ENCODE assay signal across 16 cellular contexts in genomic region chr15:63073497-63074172, GRCh38. TPM values are rescaled to one million over a fixed set of nuclear protein-coding genes. Genes with fewer than 3 reads are reported as not detected.
DNase-seq lines count a peak whose midpoint lies in the region; ATAC-seq and TF ChIP-seq lines count a peak whose summit lies in the region.
"Had no signal": no experiment of that assay in that cellular context is flagged by ENCODE, and none has a peak within 500 bp of the region (broad histone marks: within the 10 kb centered on the region; RNA-seq: fewer than 3 reads in every experiment).

No MANE protein-coding gene starts in this region.

- no peaks in the 10 kb centered on the region for H3K27me3 Mint-ChIP-seq in GM23338 (ENCODE audit: insufficient read depth, low read depth, poor library complexity)
- H3K27me3 Mint-ChIP-seq in WTC11 (ENCODE audit: low read depth) = no peaks in the 10 kb centered on the region

- no peaks in the 10 kb centered on the region for H3K79me2 ChIP-seq in GM23338 (replicated peaks; ENCODE audit: insufficient read depth)

- H3K4me3 Mint-ChIP-seq in GM23338 (no peak overlapping the region; the same call in 2 of the 3 replicates), WTC11 (no peak overlapping the region)
- H3K4me3 Mint-ChIP-seq: activated CD4-positive, alpha-beta T cell treated with anti-CD3 and anti-CD28 coated beads, Interleukin-2, amount 10 ng/mL, durations not matched to agents 24 days and 14 days; naive thymus-derived CD8-positive, alpha-beta T cell; T-helper 2 cell treated with Interferon-gamma antibody and Interleukin-4, amounts not matched to agents 5 μg/mL and 100 μg/mL, for 36 hours had no signal

- H3K4me1 Mint-ChIP-seq in GM23338 (peaks cover 62% of the 10 kb centered on the region), WTC11 (peaks cover 63% of the 10 kb centered on the region)

- no peaks in the 10 kb centered on the region for H3K27me3 ChIP-seq in GM23338 (ENCODE audit: insufficient read depth)
- no peaks in the 10 kb centered on the region for H3K27me3 ChIP-seq in rectal smooth muscle tissue (ENCODE audit: control insufficient read depth, insufficient read depth, low read length)
- H3K27me3 ChIP-seq: heart left ventricle, tibial nerve had no signal

- H3F3A ChIP-seq in GM23338 (replicated peaks; ENCODE audit: low read depth) = peaks cover 35% of the 10 kb centered on the region

- H3K36me3 Mint-ChIP-seq in GM23338 (ENCODE audit: low read depth) (peaks cover 29% of the 10 kb centered on the region), WTC11 (peaks cover 24% of the 10 kb centered on the region)

- no peak overlapping the region for H3K4me2 ChIP-seq in GM23338

- no peak for TF ChIP-seq CTCF in GM23338 (conservative IDR thresholded peaks at IDR 0.05; ENCODE audit: low read depth in 2 of 2)
- TF ChIP-seq CTCF in WTC11 (IDR thresholded peaks at IDR 0.05) = no peak

- H3K36me3 ChIP-seq in GM23338 (ENCODE audit: insufficient read depth) (peaks cover 8% of the 10 kb centered on the region; the same call in 1 of the 2 replicates), rectal smooth muscle tissue (ENCODE audit: control insufficient read depth, insufficient read depth, low read length) (peaks cover 20% of the 10 kb centered on the region)

- H3K4me1 ChIP-seq in GM23338 (ENCODE audit: insufficient read depth) = peaks cover 49% of the 10 kb centered on the region
- peaks cover 31% of the 10 kb centered on the region for H3K4me1 ChIP-seq in rectal smooth muscle tissue (ENCODE audit: control insufficient read depth, insufficient read depth, low read length)

- CTCF ChIA-PET in WTC11 (lab: Charles Lee) = interaction anchor here (1.4 to 1.7 kb wide), 3 partner anchors 15 to 26 kb away, joined by 3 to 7 read pairs (median 4); no protein-coding TSS in a partner anchor

- H3K4me3 ChIP-seq in GM23338 (no peak overlapping the region), rectal smooth muscle tissue (ENCODE audit: low read length) (no peak overlapping the region)
- H3K4me3 ChIP-seq: heart left ventricle, tibial nerve had no signal

- DNase-seq in GM23338 (ENCODE audit: low spot score) (no peak), WTC11 (ENCODE audit: low spot score) (no peak), islet precursor cell (peak; percentile 60), H4 (ENCODE audit: low spot score) (no peak), NOMO-1 treated with DMSO at 0.1 percent for 48 hours (lab: John Stamatoyannopoulos, UW; ENCODE audit: unreplicated experiment) (no peak)
- DNase-seq: activated CD4-positive, alpha-beta T cell treated with anti-CD3 and anti-CD28 coated beads, Interleukin-2, amount 10 ng/mL, durations not matched to agents 24 days and 14 days; AML-193; heart left ventricle; naive thymus-derived CD8-positive, alpha-beta T cell; NCI-H2081; stimulated activated CD4-positive, alpha-beta T cell treated with anti-CD3 and anti-CD28 coated beads, Interleukin-2, amount 100 ng/mL, for 24 hours had no signal

- H3K9ac ChIP-seq in rectal smooth muscle tissue (ENCODE audit: low read length) = no peak overlapping the region

- peak overlapping the region; percentile 96 for H3K27ac ChIP-seq in GM23338 (ENCODE audit: low read depth)
- H3K27ac ChIP-seq in rectal smooth muscle tissue (ENCODE audit: low read depth, low read length) = peak overlapping the region; percentile 64
- H3K27ac ChIP-seq: tibial nerve had no signal

- ATAC-seq in GM23338 (no peak), WTC11 (no peak), GM21825 (IDR thresholded peaks at IDR 0.05; ENCODE audit: unreplicated experiment) (no peak), GM21528 (IDR thresholded peaks at IDR 0.05; ENCODE audit: low FRiP score, unreplicated experiment) (no peak)
- ATAC-seq: heart left ventricle; naive thymus-derived CD8-positive, alpha-beta T cell had no signal

- H3K9me2 ChIP-seq in GM23338 (ENCODE audit: insufficient read depth) = no peaks in the 10 kb centered on the region

- POLR2A ChIA-PET in WTC11 (lab: Charles Lee) = no interaction called here

- H4K20me1 ChIP-seq in GM23338 (replicated peaks; ENCODE audit: insufficient read depth) = no peaks in the 10 kb centered on the region

- H3K27ac Mint-ChIP-seq in GM23338 (peak overlapping the region; percentile 53; the same call in 1 of the 2 replicates), WTC11 (peak overlapping the region; percentile 78)
- H3K27ac Mint-ChIP-seq: activated CD4-positive, alpha-beta T cell treated with anti-CD3 and anti-CD28 coated beads, Interleukin-2, amount 10 ng/mL, durations not matched to agents 24 days and 14 days; T-helper 2 cell treated with Interferon-gamma antibody and Interleukin-4, amounts not matched to agents 5 μg/mL and 100 μg/mL, for 36 hours had no signal

- H3K9me3 Mint-ChIP-seq in GM23338 = no peaks in the 10 kb centered on the region
- no peaks in the 10 kb centered on the region for H3K9me3 Mint-ChIP-seq in WTC11
- H3K9me3 Mint-ChIP-seq: activated CD4-positive, alpha-beta T cell treated with anti-CD3 and anti-CD28 coated beads, Interleukin-2, amount 10 ng/mL, durations not matched to agents 24 days and 14 days; naive thymus-derived CD8-positive, alpha-beta T cell; T-helper 2 cell treated with Interferon-gamma antibody and Interleukin-4, amounts not matched to agents 5 μg/mL and 100 μg/mL, for 36 hours had no signal

- H2AFZ ChIP-seq in GM23338 = no peak overlapping the region

TF ChIP-seq in GM23338, 12 proteins besides CTCF, POLR2A, EP300 and RAD21:
- TF ChIP-seq CREB1 (CRISPR knock-in tag; IDR thresholded peaks at IDR 0.05; ENCODE audit: low read depth) = no peak
- no peak for TF ChIP-seq ZNF331 (CRISPR knock-in tag; IDR thresholded peaks at IDR 0.05; ENCODE audit: low read depth)
- no peak for TF ChIP-seq EZH2phosphoT487 (IDR thresholded peaks at IDR 0.05; ENCODE audit: unreplicated experiment)
- no peak for TF ChIP-seq STAT1 (IDR thresholded peaks at IDR 0.05; ENCODE audit: unreplicated experiment)
- TF ChIP-seq JUNB (IDR thresholded peaks at IDR 0.05; ENCODE audit: unreplicated experiment) = no peak
- TF ChIP-seq NANOG (IDR thresholded peaks at IDR 0.05; ENCODE audit: borderline replicate concordance) = no peak
- TF ChIP-seq ETS1 (IDR thresholded peaks at IDR 0.05) = no peak
- no peak for TF ChIP-seq POLR2AphosphoS5 (IDR thresholded peaks at IDR 0.05; ENCODE audit: low read depth)

TF ChIP-seq in WTC11, 78 proteins besides CTCF, POLR2A, EP300 and RAD21:
- TF ChIP-seq FOXK1 (CRISPR knock-in tag; IDR thresholded peaks at IDR 0.05) (no peak), CDX4 (CRISPR knock-in tag; IDR thresholded peaks at IDR 0.05; ENCODE audit: borderline replicate concordance) (peak; percentile 78; the same call in 1 of the 2 replicates), ZNF138 (CRISPR knock-in tag; conservative IDR thresholded peaks at IDR 0.05) (no peak), STAT6 (CRISPR knock-in tag; conservative IDR thresholded peaks at IDR 0.05; ENCODE audit: low read depth) (no peak), NFYB (CRISPR knock-in tag; conservative IDR thresholded peaks at IDR 0.05; ENCODE audit: low read depth) (no peak), FOXP1 (CRISPR knock-in tag; IDR thresholded peaks at IDR 0.05; ENCODE audit: borderline replicate concordance) (no peak), CREM (CRISPR knock-in tag; IDR thresholded peaks at IDR 0.05) (no peak)
TF ChIP-seq in WTC11: peak in this region for 1.

RNA-seq across cellular contexts. Expression of gene TPM1, which starts 31.1 kb away (rescaled TPM):
- total RNA-seq in GM23338 (2014; rRNA removed; shearing (Covaris generic)) = 412 and 449 TPM in 2 replicates
- 913 and 929 TPM in 2 replicates for polyA plus RNA-seq in GM23338 (2016; fragmentation: Nextera tagmentation; extraction: Ambion mirVana)
- 370 to 421 TPM (median 382 TPM) in 3 replicates for total RNA-seq in WTC11 (2021)
- total RNA-seq in H4 (2014; rRNA removed; shearing (Covaris generic)) = 375 and 436 TPM in 2 replicates

RNA-seq across cellular contexts. Expression of gene LACTB, which starts 48.0 kb away (rescaled TPM):
- total RNA-seq in GM23338 (2014; rRNA removed; shearing (Covaris generic)) = 15.2 and 18.6 TPM in 2 replicates
- 20.9 and 21.3 TPM in 2 replicates for polyA plus RNA-seq in GM23338 (2016; fragmentation: Nextera tagmentation; extraction: Ambion mirVana)
- total RNA-seq in WTC11 (2021) = 14.9 to 17.2 TPM (median 14.9 TPM) in 3 replicates
- total RNA-seq in H4 (2014; rRNA removed; shearing (Covaris generic)) = 25.0 and 34.3 TPM in 2 replicates
